In the genomic region with DNA sequence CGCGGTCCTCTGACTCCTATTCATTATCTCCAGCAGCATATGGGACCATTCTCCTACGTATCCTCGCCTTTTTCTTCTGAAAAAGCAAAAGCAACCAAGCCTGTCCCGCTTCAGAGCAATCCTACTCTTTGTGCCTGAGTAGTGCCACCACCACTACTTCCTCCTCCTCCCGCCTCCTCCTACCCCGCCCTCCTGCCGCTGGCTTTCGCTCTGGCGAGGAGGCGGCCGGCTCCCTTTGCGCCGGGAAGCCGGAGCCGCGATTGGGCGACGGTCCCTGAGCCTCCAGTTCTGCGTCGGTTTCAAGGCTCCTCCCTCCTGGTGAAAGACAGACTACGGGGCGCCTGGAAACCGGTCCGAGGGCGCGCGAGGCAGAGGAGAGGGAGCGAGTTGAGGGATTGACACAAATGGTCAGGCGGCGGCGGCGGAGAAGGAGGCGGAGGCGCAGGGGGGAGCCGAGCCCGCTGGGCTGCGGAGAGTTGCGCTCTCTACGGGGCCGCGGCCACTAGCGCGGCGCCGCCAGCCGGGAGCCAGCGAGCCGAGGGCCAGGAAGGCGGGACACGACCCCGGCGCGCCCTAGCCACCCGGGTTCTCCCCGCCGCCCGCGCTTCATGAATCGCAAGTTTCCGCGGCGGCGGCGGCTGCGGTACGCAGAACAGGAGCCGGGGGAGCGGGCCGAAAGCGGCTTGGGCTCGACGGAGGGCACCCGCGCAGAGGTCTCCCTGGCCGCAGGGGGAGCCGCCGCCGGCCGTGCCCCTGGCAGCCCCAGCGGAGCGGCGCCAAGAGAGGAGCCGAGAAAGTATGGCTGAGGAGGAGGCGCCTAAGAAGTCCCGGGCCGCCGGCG, we compare ENCODE assay signal across 8 cellular contexts. TPM values are rescaled to one million over a fixed set of nuclear protein-coding genes. Genes with fewer than 3 reads are reported as not detected.
A peak's percentile ranks its signal among the peaks of the same experiment; 100 is the strongest.
DNase-seq lines count a peak whose midpoint lies in the region; ATAC-seq and TF ChIP-seq lines count a peak whose summit lies in the region.

Gene FZD1 (plus strand): TSS at position 351 of the 841 bp plus-strand sequence. CDS start 448 bp downstream, at position 799.

- peak within 1 kb of the TSS; percentile 91 for H2BK15ac ChIP-seq in neuronal stem cell (ENCODE audit: low read length)

- H4K8ac ChIP-seq in neuronal stem cell (ENCODE audit: low read depth, low read length) = no peak within 1 kb of the TSS

- peak; percentile 98 for DNase-seq in EL
- peak; percentile 94 for DNase-seq in OCI-LY7 (ENCODE audit: low spot score)
- DNase-seq in activated naive CD4-positive, alpha-beta T cell treated with anti-CD3 and anti-CD28 coated beads, Interleukin-2, amount 50 U/mL, for 16 hours = peak; percentile 51
- peak; percentile 75 for DNase-seq in glomerular endothelial cell (ENCODE audit: extremely low read depth, low read depth, low spot score)
- DNase-seq in neuronal stem cell (ENCODE audit: low spot score) = peak; percentile 98
- peak; percentile 97 to 99 for DNase-seq in tibial artery

- peak within 1 kb of the TSS; percentile 75 for H3K23ac ChIP-seq in neuronal stem cell (ENCODE audit: low read depth, low read length, poor library complexity)

- peak within 1 kb of the TSS; percentile 71 for H3K18ac ChIP-seq in neuronal stem cell (ENCODE audit: low read length)

- peak within 1 kb of the TSS; percentile 88 for H2BK5ac ChIP-seq in neuronal stem cell (ENCODE audit: low read length)

- no peak; the same call in 1 of the 2 replicates for TF ChIP-seq EP300 in Ishikawa (IDR thresholded peaks at IDR 0.05; ENCODE audit: borderline replicate concordance)

- H3K9me3 ChIP-seq in OCI-LY7 (ENCODE audit: low read length) (no peaks in the 10 kb centered on the region), neuronal stem cell (replicated peaks in 1 of 2; ENCODE audit: control insufficient read depth in 2 of 2, insufficient read depth in 1 of 2, low read depth in 1 of 2, low read length in 2 of 2) (peaks cover 0 to 31% of the 10 kb centered on the region in 2 donors), tibial artery (no peaks in the 10 kb centered on the region)

- peak within 1 kb of the TSS; percentile 42 for H3K14ac ChIP-seq in neuronal stem cell (ENCODE audit: low read length)

- H4K91ac ChIP-seq in neuronal stem cell (ENCODE audit: low read depth, low read length, poor library complexity) = no peak within 1 kb of the TSS

- CTCF ChIA-PET in OCI-LY7 (lab: Charles Lee; ENCODE audit: unreplicated experiment) = no interaction called here

- H3K4me1 ChIP-seq in OCI-LY7 (ENCODE audit: insufficient read depth, low read length, poor library complexity, severe bottlenecking) (peaks cover 12% of the 10 kb centered on the region), neuronal stem cell (ENCODE audit: control insufficient read depth in 2 of 2, insufficient read depth in 1 of 2, low read depth in 1 of 2, low read length in 2 of 2) (peaks cover 12 to 17% of the 10 kb centered on the region in 2 donors), tibial artery (peaks cover 0 to 44% (median 11%) of the 10 kb centered on the region in 4 donors)

- peak within 1 kb of the TSS; percentile 87 for H3K9ac ChIP-seq in neuronal stem cell (ENCODE audit: low read depth, low read length, poor library complexity)

- H3K27ac ChIP-seq in OCI-LY7 (ENCODE audit: low read depth, low read length, poor library complexity, severe bottlenecking) = no peak within 1 kb of the TSS
- peak within 1 kb of the TSS; percentile 85 for H3K27ac ChIP-seq in neuronal stem cell (replicated peaks; ENCODE audit: low read length)
- peak within 1 kb of the TSS; percentile 92 to 98 for H3K27ac ChIP-seq in tibial artery

- peak within 1 kb of the TSS; percentile 2 for H2BK120ac ChIP-seq in neuronal stem cell (ENCODE audit: low read depth, low read length)

- H2AFZ ChIP-seq in OCI-LY7 (ENCODE audit: low read length) (peak within 1 kb of the TSS; percentile 92), neuronal stem cell (ENCODE audit: low read length) (peak within 1 kb of the TSS; percentile 78)

- no CpG with 5 or more reads among the region's 89 CpGs for WGBS in neuronal stem cell (ENCODE audit: extremely low coverage in 2 of 2, insufficient read length in 2 of 2, insufficient replicate concordance in 1 of 2), 2 donors

- POLR2A ChIA-PET in OCI-LY7 (lab: Charles Lee) = no interaction called here

- ATAC-seq in GM21786 (IDR thresholded peaks at IDR 0.05; ENCODE audit: unreplicated experiment) = peak; percentile 87

- no peak within 1 kb of the TSS for H2AK5ac ChIP-seq in neuronal stem cell (ENCODE audit: low read depth, low read length)

- no peaks in the 10 kb centered on the region for H3K9me2 ChIP-seq in OCI-LY7 (ENCODE audit: insufficient read depth, low read length)

- TF ChIP-seq RAD21 in Ishikawa (IDR thresholded peaks at IDR 0.05; ENCODE audit: low read depth) = no peak

- H3K4ac ChIP-seq in neuronal stem cell (ENCODE audit: low read length) = no peak within 1 kb of the TSS

- H3K36me3 ChIP-seq in OCI-LY7 (ENCODE audit: insufficient read depth, low read length) (no peaks in the 10 kb centered on the region), neuronal stem cell (replicated peaks in 1 of 2; ENCODE audit: control insufficient read depth in 2 of 2, insufficient read depth in 2 of 2, low read length in 2 of 2) (peaks cover 0 to 38% of the 10 kb centered on the region in 2 donors), tibial artery (no peaks in the 10 kb centered on the region)

- no peaks in the 10 kb centered on the region; the same call in 1 of the 2 replicates for H4K20me1 ChIP-seq in OCI-LY7 (ENCODE audit: insufficient read depth, low read length)

- H2BK12ac ChIP-seq in neuronal stem cell (ENCODE audit: low read length) = peak within 1 kb of the TSS; percentile 5

- no peaks in the 10 kb centered on the region for H3K79me2 ChIP-seq in OCI-LY7 (ENCODE audit: insufficient read depth, low read depth, low read length)

- H3K27me3 ChIP-seq in neuronal stem cell (ENCODE audit: control insufficient read depth in 3 of 3, insufficient read depth in 3 of 3, low read depth in 1 of 3, low read length in 3 of 3) = peaks cover 0 to 35% (median 0%) of the 10 kb centered on the region in 3 experiments
- H3K27me3 ChIP-seq in tibial artery = no peaks in the 10 kb centered on the region

- intact Hi-C loops in OCI-LY7 (cut with micrococcal nuclease; ENCODE audit: unreplicated experiment) (loop anchor here (2.0 to 5.0 kb wide), 2 partner anchors 176 to 557 kb away; no protein-coding TSS in a partner anchor), tibial artery (cut with DNase I; ENCODE audit: low total_unique reads) (loop anchor here (10.0 kb wide), 2 partner anchors 180 to 670 kb away; partner anchors contain the start of gene CDK14)

- H3K4me2 ChIP-seq in OCI-LY7 (ENCODE audit: low read length) (peak within 1 kb of the TSS; percentile 97), neuronal stem cell (ENCODE audit: insufficient read depth, low read length, poor library complexity, severe bottlenecking) (peak within 1 kb of the TSS; percentile 92)

- TF ChIP-seq CTCF in OCI-LY7 (conservative IDR thresholded peaks at IDR 0.05; ENCODE audit: low read length) (no peak), tibial artery (IDR thresholded peaks at IDR 0.05) (peak in 1 of 2 experiments; percentile 18)

- peak within 1 kb of the TSS; percentile 77 for H3K4me3 ChIP-seq in OCI-LY7 (ENCODE audit: low read depth, low read length, poor library complexity, severe bottlenecking)
- peak within 1 kb of the TSS; percentile 77 to 93 for H3K4me3 ChIP-seq in neuronal stem cell (ENCODE audit: low read length in 2 of 2)
- H3K4me3 ChIP-seq in tibial artery = peak within 1 kb of the TSS; percentile 76 to 95

- no TSS peak for BruUV-seq in OCI-LY7 (replicated peaks; lab: Mats Ljungman, UMichigan)

- H3K79me1 ChIP-seq in neuronal stem cell (ENCODE audit: low read depth, low read length) = peaks cover 11% of the 10 kb centered on the region

TF ChIP-seq in Ishikawa, 13 proteins besides CTCF, POLR2A, EP300 and RAD21 (continues in another document):
- TF ChIP-seq, protein P1, sequence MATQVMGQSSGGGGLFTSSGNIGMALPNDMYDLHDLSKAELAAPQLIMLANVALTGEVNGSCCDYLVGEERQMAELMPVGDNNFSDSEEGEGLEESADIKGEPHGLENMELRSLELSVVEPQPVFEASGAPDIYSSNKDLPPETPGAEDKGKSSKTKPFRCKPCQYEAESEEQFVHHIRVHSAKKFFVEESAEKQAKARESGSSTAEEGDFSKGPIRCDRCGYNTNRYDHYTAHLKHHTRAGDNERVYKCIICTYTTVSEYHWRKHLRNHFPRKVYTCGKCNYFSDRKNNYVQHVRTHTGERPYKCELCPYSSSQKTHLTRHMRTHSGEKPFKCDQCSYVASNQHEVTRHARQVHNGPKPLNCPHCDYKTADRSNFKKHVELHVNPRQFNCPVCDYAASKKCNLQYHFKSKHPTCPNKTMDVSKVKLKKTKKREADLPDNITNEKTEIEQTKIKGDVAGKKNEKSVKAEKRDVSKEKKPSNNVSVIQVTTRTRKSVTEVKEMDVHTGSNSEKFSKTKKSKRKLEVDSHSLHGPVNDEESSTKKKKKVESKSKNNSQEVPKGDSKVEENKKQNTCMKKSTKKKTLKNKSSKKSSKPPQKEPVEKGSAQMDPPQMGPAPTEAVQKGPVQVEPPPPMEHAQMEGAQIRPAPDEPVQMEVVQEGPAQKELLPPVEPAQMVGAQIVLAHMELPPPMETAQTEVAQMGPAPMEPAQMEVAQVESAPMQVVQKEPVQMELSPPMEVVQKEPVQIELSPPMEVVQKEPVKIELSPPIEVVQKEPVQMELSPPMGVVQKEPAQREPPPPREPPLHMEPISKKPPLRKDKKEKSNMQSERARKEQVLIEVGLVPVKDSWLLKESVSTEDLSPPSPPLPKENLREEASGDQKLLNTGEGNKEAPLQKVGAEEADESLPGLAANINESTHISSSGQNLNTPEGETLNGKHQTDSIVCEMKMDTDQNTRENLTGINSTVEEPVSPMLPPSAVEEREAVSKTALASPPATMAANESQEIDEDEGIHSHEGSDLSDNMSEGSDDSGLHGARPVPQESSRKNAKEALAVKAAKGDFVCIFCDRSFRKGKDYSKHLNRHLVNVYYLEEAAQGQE (IDR thresholded peaks at IDR 0.05; ENCODE audit: low read depth) = no peak
- TF ChIP-seq YY1 (IDR thresholded peaks at IDR 0.05; ENCODE audit: low read depth) (0 out of 2 replicates have a peak, but pooled peaks have one; percentile 72), CEBPB (IDR thresholded peaks at IDR 0.05) (no peak), TEAD4 (IDR thresholded peaks at IDR 0.05) (no peak)
- TF ChIP-seq, protein P2, sequence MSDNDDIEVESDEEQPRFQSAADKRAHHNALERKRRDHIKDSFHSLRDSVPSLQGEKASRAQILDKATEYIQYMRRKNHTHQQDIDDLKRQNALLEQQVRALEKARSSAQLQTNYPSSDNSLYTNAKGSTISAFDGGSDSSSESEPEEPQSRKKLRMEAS (IDR thresholded peaks at IDR 0.05) = peak; percentile 64

RNA-seq across cellular contexts. Expression of gene FZD1, which starts in this region (rescaled TPM):
- 1.4 and 2.4 TPM in 2 replicates for total RNA-seq in OCI-LY7 (2014; rRNA removed; shearing (Covaris generic))
- total RNA-seq in OCI-LY7 (2022) (1.1 and 1.3 TPM in 2 replicates), glomerular endothelial cell (4.0 and 8.4 TPM in 2 replicates)
- 14.2 TPM for polyA plus RNA-seq in neuronal stem cell (2013, experiment 1 of 2)
- 14.1 TPM for polyA plus RNA-seq in neuronal stem cell (2013, experiment 2 of 2)
